8 cellular contexts compared by ENCODE assay signal in genomic region chr14:50311337-50311973, GRCh38. TPM values are rescaled to one million over a fixed set of nuclear protein-coding genes. Genes with fewer than 3 reads are reported as not detected.
DNase-seq lines count a peak whose midpoint lies in the region; ATAC-seq and TF ChIP-seq lines count a peak whose summit lies in the region.

No MANE protein-coding gene starts in this region.

- H3K4me1 ChIP-seq in CD8-positive, alpha-beta T cell (ENCODE audit: insufficient read depth, low read length), result peaks cover 15% of the 10 kb centered on the region
- peaks cover 10% of the 10 kb centered on the region for H3K4me1 ChIP-seq in GM23338 (ENCODE audit: insufficient read depth)
- H3K4me1 ChIP-seq in esophagus muscularis mucosa, result peaks cover 13 to 22% (median 16%) of the 10 kb centered on the region in 4 donors

- CTCF ChIA-PET in CD8-positive, alpha-beta T cell (lab: Charles Lee), result interaction anchor here (0.6 to 2.1 kb wide), 5 partner anchors 10 to 528 kb away, joined by 3 to 16 read pairs (median 3); partner anchors contain the start of gene NEMF
- CTCF ChIA-PET in RWPE1 (lab: Yijun Ruan, JAX) (interaction anchor here (0.5 to 1.2 kb wide), 3 partner anchors 11 to 221 kb away, joined by 3 to 4 read pairs (median 3); partner anchors contain the start of gene MAP4K5), GM10248 (lab: Yijun Ruan, JAX) (interaction anchor here (0.8 to 3.3 kb wide), 12 partner anchors 10 to 549 kb away, joined by 3 to 32 read pairs (median 4); partner anchors contain the start of gene MAP4K5)

- no peaks in the 10 kb centered on the region for H3K9me3 ChIP-seq in CD8-positive, alpha-beta T cell (ENCODE audit: low read length)
- no peaks in the 10 kb centered on the region for H3K9me3 ChIP-seq in esophagus muscularis mucosa

- no peaks in the 10 kb centered on the region; the same call in 1 of the 2 replicates for H4K20me1 ChIP-seq in GM23338 (replicated peaks; ENCODE audit: insufficient read depth)

- H3K27me3 ChIP-seq in CD8-positive, alpha-beta T cell (ENCODE audit: insufficient read depth, low read length), result no peaks in the 10 kb centered on the region
- H3K27me3 ChIP-seq in GM23338 (ENCODE audit: insufficient read depth) (no peaks in the 10 kb centered on the region), esophagus muscularis mucosa (no peaks in the 10 kb centered on the region)

- 0 out of 2 replicates have a peak, but pooled peaks cover 10% of the 10 kb centered on the region for H3F3A ChIP-seq in GM23338 (replicated peaks; ENCODE audit: low read depth)

- 2% methylated on average over 14 of the region's 18 CpGs for WGBS in esophagus muscularis mucosa

- H3K36me3 ChIP-seq in CD8-positive, alpha-beta T cell (ENCODE audit: insufficient read depth, low read length), result no peaks in the 10 kb centered on the region
- H3K36me3 ChIP-seq in GM23338 (ENCODE audit: insufficient read depth), result peaks cover 13% of the 10 kb centered on the region
- H3K36me3 ChIP-seq in esophagus muscularis mucosa, result peaks cover 0 to 8% (median 0%) of the 10 kb centered on the region in 4 donors

- peak overlapping the region; percentile 72 for H3K4me3 ChIP-seq in CD8-positive, alpha-beta T cell (ENCODE audit: low read depth, low read length)
- peak overlapping the region; percentile 74 for H3K4me3 ChIP-seq in GM23338
- peak overlapping the region; percentile 79 to 98 (median 84) for H3K4me3 ChIP-seq in esophagus muscularis mucosa

- no peak for TF ChIP-seq EP300 in esophagus muscularis mucosa (IDR thresholded peaks at IDR 0.05)

- peak; percentile 18 for TF ChIP-seq CTCF in CD8-positive, alpha-beta T cell (IDR thresholded peaks at IDR 0.05)
- peak in 1 of 2 experiments; percentile 48; a peak in 2 of 4 replicates for TF ChIP-seq CTCF in GM23338 (conservative IDR thresholded peaks at IDR 0.05; ENCODE audit: low read depth in 2 of 2)
- TF ChIP-seq CTCF in RWPE1 (conservative IDR thresholded peaks at IDR 0.05; ENCODE audit: low read depth), result no peak; the same call in 1 of the 2 replicates
- TF ChIP-seq CTCF in esophagus muscularis mucosa (IDR thresholded peaks at IDR 0.05), result peak; percentile 36 to 58 (median 49)
- TF ChIP-seq CTCF in osteocyte (IDR thresholded peaks at IDR 0.05), result peak; percentile 53
- TF ChIP-seq CTCF in GM10248 (IDR thresholded peaks at IDR 0.05; ENCODE audit: control extremely low read depth, extremely low read depth, low read depth, missing control alignments), result no peak

- H3K9me3 Mint-ChIP-seq in CD8-positive, alpha-beta T cell, result no peaks in the 10 kb centered on the region
- peaks cover 20% of the 10 kb centered on the region for H3K9me3 Mint-ChIP-seq in GM23338
- peaks cover 8% of the 10 kb centered on the region for H3K9me3 Mint-ChIP-seq in osteocyte (ENCODE audit: unreplicated experiment)

- H3K36me3 Mint-ChIP-seq in CD8-positive, alpha-beta T cell, result peaks cover 18% of the 10 kb centered on the region
- H3K36me3 Mint-ChIP-seq in GM23338 (ENCODE audit: low read depth), result peaks cover 50% of the 10 kb centered on the region
- peaks cover 12% of the 10 kb centered on the region for H3K36me3 Mint-ChIP-seq in osteocyte (ENCODE audit: unreplicated experiment)

- POLR2A ChIA-PET in CD8-positive, alpha-beta T cell (lab: Charles Lee), result interaction anchor here (0.5 to 3.1 kb wide), 9 partner anchors 9 to 449 kb away, joined by 3 to 16 read pairs (median 4); partner anchors contain the start of genes MAP4K5, SOS2 and VCPKMT
- POLR2A ChIA-PET in RWPE1 (lab: Yijun Ruan, JAX; ENCODE audit: low non-redundant PET), result no interaction called here
- POLR2A ChIA-PET in GM10248 (lab: Yijun Ruan, JAX), result interaction anchor here (2.0 kb wide), 1 partner anchor 9 kb away, joined by 10 read pairs; no protein-coding TSS in a partner anchor

- TF ChIP-seq POLR2A in esophagus muscularis mucosa (IDR thresholded peaks at IDR 0.05; ENCODE audit: low read depth), result no peak

- no peaks in the 10 kb centered on the region for H3K27me3 Mint-ChIP-seq in CD8-positive, alpha-beta T cell (ENCODE audit: low read depth)
- H3K27me3 Mint-ChIP-seq in GM23338 (ENCODE audit: insufficient read depth, low read depth, poor library complexity) (peaks cover 10% of the 10 kb centered on the region), osteocyte (ENCODE audit: unreplicated experiment) (no peaks in the 10 kb centered on the region)

- H3K4me3 Mint-ChIP-seq in CD8-positive, alpha-beta T cell, result peak overlapping the region; percentile 95
- H3K4me3 Mint-ChIP-seq in GM23338 (peak overlapping the region; percentile 90), osteocyte (ENCODE audit: unreplicated experiment) (peak overlapping the region; percentile 89)

- ATAC-seq in CD8-positive, alpha-beta T cell, result no peak
- peak; percentile 84; the same call in 2 of the 3 replicates for ATAC-seq in GM23338

- H3K27ac ChIP-seq in CD8-positive, alpha-beta T cell (ENCODE audit: low read depth, low read length), result peak overlapping the region; percentile 74
- H3K27ac ChIP-seq in GM23338 (ENCODE audit: low read depth) (peak overlapping the region; percentile 86), RWPE1 (peak overlapping the region; percentile 90), esophagus muscularis mucosa (replicated peaks in 1 of 4) (peak overlapping the region; percentile 86 to 97 (median 92))

- H3K4me2 ChIP-seq in GM23338, result peak overlapping the region; percentile 93

- DNase-seq in CD8-positive, alpha-beta T cell, result no peak
- DNase-seq in GM23338 (ENCODE audit: low spot score), result no peak
- peak; percentile 81 for DNase-seq in RWPE1 (ENCODE audit: low spot score)
- no peak for DNase-seq in esophagus muscularis mucosa (ENCODE audit: extremely low spot score)
- no peak for DNase-seq in osteocyte (ENCODE audit: extremely low spot score, unreplicated experiment)
- no peak for DNase-seq in dedifferentiated amniotic fluid mesenchymal stem cell (ENCODE audit: extremely low spot score)
- DNase-seq in GM19240 (ENCODE audit: insufficient read length, low spot score), result no peak
- no peak for DNase-seq in GM10248 (ENCODE audit: extremely low spot score)

- H3K9me2 ChIP-seq in GM23338 (ENCODE audit: insufficient read depth), result no peaks in the 10 kb centered on the region

- peak overlapping the region; percentile 91 for H2AFZ ChIP-seq in GM23338

- H3K79me2 ChIP-seq in GM23338 (replicated peaks; ENCODE audit: insufficient read depth), result peaks cover 72% of the 10 kb centered on the region

- peak overlapping the region; percentile 99 for H3K27ac Mint-ChIP-seq in CD8-positive, alpha-beta T cell
- H3K27ac Mint-ChIP-seq in GM23338 (peak overlapping the region; percentile 96), osteocyte (ENCODE audit: unreplicated experiment) (peak overlapping the region; percentile 67)

- peaks cover 38% of the 10 kb centered on the region for H3K4me1 Mint-ChIP-seq in CD8-positive, alpha-beta T cell (ENCODE audit: low read depth)
- H3K4me1 Mint-ChIP-seq in GM23338 (peaks cover 12% of the 10 kb centered on the region), osteocyte (ENCODE audit: unreplicated experiment) (peaks cover 27% of the 10 kb centered on the region)

- intact Hi-C loops in CD8-positive, alpha-beta T cell (cut with DNase I, micrococcal nuclease), result loop anchor here (1.0 to 10.0 kb wide), 12 partner anchors 81 to 1343 kb away; partner anchors contain the start of genes RPS29 (in 2 of the 2), FRMD6 (in 1 of the 2), KLHDC1 (in 1 of the 2) and KLHDC2 (in 1 of the 2)
- intact Hi-C loops in esophagus muscularis mucosa (cut with DNase I), result loop anchor here (10.0 kb wide), 1 partner anchor 353 kb away; the partner anchor contains the start of gene SAV1

RNA-seq across cellular contexts. Expression of gene L2HGDH, which starts 0.6 kb away (rescaled TPM):
- 1 to 10 TPM; 2.6 to 3.0 TPM for total RNA-seq in CD8-positive, alpha-beta T cell
- 22.0 and 28.5 TPM in 2 replicates for total RNA-seq in GM23338 (2014; rRNA removed; shearing (Covaris generic))
- 12.3 and 13.5 TPM in 2 replicates for polyA plus RNA-seq in GM23338 (2016; fragmentation: Nextera tagmentation; extraction: Ambion mirVana)
- 10 to 100 TPM in 1 of 4 donors, 1 to 10 TPM in 3; 4.0 to 12.2 (median 7.7) TPM for total RNA-seq in esophagus muscularis mucosa
- 4.2 and 6.5 TPM in 2 replicates for total RNA-seq in osteocyte

RNA-seq across cellular contexts. Expression of gene DMAC2L, which starts 0.7 kb away (rescaled TPM):
- total RNA-seq in CD8-positive, alpha-beta T cell, result 10 to 100 TPM; 16.6 to 17.8 TPM
- 9.5 and 22.5 TPM in 2 replicates for total RNA-seq in GM23338 (2014; rRNA removed; shearing (Covaris generic))
- polyA plus RNA-seq in GM23338 (2016; fragmentation: Nextera tagmentation; extraction: Ambion mirVana), result 30.8 and 33.8 TPM in 2 replicates
- total RNA-seq in esophagus muscularis mucosa, result 10 to 100 TPM in 3 of 4 donors, 1 to 10 TPM in 1; 9.9 to 33.6 (median 14.6) TPM
- 17.7 and 21.7 TPM in 2 replicates for total RNA-seq in osteocyte

Comparison
In these comparisons a context has a peak if more than half of its experiments do, and no peak if none do; other contexts are left out.
1. CTCF ChIP-seq: peak in CD8-positive, alpha-beta T cell (single experiment), esophagus muscularis mucosa (3 of 3) and osteocyte (single experiment); none in RWPE1 (single experiment) and GM10248 (single experiment).
2. Peak in every context shown above with its lines, with median percentiles within 50 percentile points of each other: H3K27ac ChIP-seq, H3K4me3 ChIP-seq, H3K27ac Mint-ChIP-seq and H3K4me3 Mint-ChIP-seq.